1 cellular context compared by ENCODE assay signal in the genomic region with DNA sequence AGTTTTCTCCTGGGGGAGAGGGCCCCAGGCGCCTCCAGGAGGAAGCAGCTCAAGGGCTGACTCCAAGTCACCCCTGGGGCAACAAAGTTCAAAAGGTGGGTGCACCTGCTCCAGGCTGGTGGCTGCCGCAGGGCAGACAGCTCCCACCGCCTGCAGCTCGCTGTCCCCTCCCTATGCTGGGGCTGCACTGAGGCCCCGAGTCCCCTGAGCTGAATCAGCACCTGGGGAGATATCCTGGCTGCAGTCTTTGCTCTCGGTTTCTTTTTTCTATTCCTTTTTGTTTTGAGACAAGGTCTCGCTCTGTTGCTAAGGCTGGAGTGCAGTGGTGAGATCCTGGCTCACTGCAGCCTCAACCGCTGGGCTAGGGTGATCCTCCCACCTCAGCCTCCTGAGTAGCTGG.
TF ChIP-seq lines count a peak whose summit lies in the region.

No MANE protein-coding gene starts in this region.

TF ChIP-seq in GM23338, 12 proteins besides CTCF, POLR2A, EP300 and RAD21 (continued from another document):
- TF ChIP-seq, protein P1, sequence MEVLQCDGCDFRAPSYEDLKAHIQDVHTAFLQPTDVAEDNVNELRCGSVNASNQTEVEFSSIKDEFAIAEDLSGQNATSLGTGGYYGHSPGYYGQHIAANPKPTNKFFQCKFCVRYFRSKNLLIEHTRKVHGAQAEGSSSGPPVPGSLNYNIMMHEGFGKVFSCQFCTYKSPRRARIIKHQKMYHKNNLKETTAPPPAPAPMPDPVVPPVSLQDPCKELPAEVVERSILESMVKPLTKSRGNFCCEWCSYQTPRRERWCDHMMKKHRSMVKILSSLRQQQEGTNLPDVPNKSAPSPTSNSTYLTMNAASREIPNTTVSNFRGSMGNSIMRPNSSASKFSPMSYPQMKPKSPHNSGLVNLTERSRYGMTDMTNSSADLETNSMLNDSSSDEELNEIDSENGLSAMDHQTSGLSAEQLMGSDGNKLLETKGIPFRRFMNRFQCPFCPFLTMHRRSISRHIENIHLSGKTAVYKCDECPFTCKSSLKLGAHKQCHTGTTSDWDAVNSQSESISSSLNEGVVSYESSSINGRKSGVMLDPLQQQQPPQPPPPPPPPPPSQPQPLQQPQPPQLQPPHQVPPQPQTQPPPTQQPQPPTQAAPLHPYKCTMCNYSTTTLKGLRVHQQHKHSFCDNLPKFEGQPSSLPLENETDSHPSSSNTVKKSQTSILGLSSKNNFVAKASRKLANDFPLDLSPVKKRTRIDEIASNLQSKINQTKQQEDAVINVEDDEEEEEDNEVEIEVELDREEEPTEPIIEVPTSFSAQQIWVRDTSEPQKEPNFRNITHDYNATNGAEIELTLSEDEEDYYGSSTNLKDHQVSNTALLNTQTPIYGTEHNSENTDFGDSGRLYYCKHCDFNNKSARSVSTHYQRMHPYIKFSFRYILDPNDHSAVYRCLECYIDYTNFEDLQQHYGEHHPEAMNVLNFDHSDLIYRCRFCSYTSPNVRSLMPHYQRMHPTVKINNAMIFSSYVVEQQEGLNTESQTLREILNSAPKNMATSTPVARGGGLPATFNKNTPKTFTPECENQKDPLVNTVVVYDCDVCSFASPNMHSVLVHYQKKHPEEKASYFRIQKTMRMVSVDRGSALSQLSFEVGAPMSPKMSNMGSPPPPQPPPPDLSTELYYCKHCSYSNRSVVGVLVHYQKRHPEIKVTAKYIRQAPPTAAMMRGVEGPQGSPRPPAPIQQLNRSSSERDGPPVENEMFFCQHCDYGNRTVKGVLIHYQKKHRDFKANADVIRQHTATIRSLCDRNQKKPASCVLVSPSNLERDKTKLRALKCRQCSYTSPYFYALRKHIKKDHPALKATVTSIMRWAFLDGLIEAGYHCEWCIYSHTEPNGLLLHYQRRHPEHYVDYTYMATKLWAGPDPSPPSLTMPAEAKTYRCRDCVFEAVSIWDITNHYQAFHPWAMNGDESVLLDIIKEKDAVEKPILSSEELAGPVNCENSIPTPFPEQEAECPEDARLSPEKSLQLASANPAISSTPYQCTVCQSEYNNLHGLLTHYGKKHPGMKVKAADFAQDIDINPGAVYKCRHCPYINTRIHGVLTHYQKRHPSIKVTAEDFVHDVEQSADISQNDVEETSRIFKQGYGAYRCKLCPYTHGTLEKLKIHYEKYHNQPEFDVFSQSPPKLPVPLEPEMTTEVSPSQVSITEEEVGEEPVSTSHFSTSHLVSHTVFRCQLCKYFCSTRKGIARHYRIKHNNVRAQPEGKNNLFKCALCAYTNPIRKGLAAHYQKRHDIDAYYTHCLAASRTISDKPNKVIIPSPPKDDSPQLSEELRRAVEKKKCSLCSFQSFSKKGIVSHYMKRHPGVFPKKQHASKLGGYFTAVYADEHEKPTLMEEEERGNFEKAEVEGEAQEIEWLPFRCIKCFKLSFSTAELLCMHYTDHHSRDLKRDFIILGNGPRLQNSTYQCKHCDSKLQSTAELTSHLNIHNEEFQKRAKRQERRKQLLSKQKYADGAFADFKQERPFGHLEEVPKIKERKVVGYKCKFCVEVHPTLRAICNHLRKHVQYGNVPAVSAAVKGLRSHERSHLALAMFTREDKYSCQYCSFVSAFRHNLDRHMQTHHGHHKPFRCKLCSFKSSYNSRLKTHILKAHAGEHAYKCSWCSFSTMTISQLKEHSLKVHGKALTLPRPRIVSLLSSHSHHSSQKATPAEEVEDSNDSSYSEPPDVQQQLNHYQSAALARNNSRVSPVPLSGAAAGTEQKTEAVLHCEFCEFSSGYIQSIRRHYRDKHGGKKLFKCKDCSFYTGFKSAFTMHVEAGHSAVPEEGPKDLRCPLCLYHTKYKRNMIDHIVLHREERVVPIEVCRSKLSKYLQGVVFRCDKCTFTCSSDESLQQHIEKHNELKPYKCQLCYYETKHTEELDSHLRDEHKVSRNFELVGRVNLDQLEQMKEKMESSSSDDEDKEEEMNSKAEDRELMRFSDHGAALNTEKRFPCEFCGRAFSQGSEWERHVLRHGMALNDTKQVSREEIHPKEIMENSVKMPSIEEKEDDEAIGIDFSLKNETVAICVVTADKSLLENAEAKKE (CRISPR knock-in tag; IDR thresholded peaks at IDR 0.05), result no peak
- no peak for TF ChIP-seq EZH2 (IDR thresholded peaks at IDR 0.05; ENCODE audit: low read depth, unreplicated experiment)
- no peak for TF ChIP-seq ZNF114 (CRISPR knock-in tag; IDR thresholded peaks at IDR 0.05)
- no peak for TF ChIP-seq CREB1 (CRISPR knock-in tag; IDR thresholded peaks at IDR 0.05; ENCODE audit: low read depth)
- TF ChIP-seq ZNF331 (CRISPR knock-in tag; IDR thresholded peaks at IDR 0.05; ENCODE audit: low read depth), result no peak
- no peak for TF ChIP-seq STAT1 (IDR thresholded peaks at IDR 0.05; ENCODE audit: unreplicated experiment)
